ENCODE assay signal across 23 cellular contexts in the genomic region with DNA sequence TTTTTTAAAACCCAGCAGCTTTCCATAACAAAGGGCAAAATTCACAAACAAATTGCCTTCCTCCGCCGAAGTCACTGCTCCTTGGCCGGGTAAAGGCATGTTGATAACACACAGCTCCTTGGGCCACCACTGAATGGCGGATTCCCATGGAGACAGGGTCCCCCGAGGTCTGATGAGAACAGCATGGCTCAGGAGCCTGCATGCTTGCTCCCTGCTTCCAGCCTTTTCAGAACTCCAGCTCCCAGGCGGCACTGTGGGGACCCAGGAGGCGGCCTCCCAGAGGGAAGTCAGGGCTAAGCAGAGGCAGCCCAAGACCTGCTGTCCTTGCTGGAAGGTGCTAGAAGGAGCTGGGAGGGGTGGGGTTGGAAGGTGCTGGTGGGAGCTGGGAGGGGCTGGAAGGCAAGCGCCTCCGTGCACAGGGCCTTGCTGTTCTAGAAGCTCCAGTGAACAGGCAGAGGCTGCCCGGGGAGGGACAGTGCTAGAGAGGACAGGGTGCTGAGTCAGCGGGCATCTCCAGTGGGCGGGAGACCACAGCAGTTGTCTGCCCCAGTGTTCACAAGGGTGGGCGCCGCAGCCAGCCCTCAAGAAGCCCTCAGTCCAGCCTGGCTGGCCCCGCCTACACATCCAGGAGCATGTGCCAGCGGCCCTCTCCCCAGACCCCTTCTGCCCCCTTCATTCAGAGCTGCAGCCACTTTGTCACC. TPM values are rescaled to one million over a fixed set of nuclear protein-coding genes. Genes with fewer than 3 reads are reported as not detected.
"Had no signal": no experiment of that assay in that cellular context is flagged by ENCODE, and none has a peak within 500 bp of the region (broad histone marks: within the 10 kb centered on the region; RNA-seq: fewer than 3 reads in every experiment).

No MANE protein-coding gene starts in this region.

- DNase-seq: activated B cell treated with CpG ODN at 0.5 μM for 24 hours; activated CD4-positive, alpha-beta T cell treated with anti-CD3 and anti-CD28 coated beads for 4 hours; activated CD4-positive, alpha-beta T cell treated with anti-CD3 and anti-CD28 coated beads, Interleukin-2, amount 50 U/mL, for 48 hours; activated CD8-positive, alpha-beta memory T cell treated with anti-CD3 and anti-CD28 coated beads, Interleukin-2, amount 50 U/mL, for 48 hours; activated naive CD4-positive, alpha-beta T cell treated with anti-CD3 and anti-CD28 coated beads for 36 hours; activated T-cell treated with anti-CD3 and anti-CD28 coated beads, Interleukin-2, amount 50 U/mL, for 4 hours; brain microvascular endothelial cell; central memory CD4-positive, alpha-beta T cell; effector memory CD8-positive, alpha-beta T cell; foreskin melanocyte; immature natural killer cell; left ventricle myocardium inferior; mammary epithelial cell; natural killer cell; stimulated activated CD4-positive, alpha-beta T cell treated with anti-CD3 and anti-CD28 coated beads, Interleukin-4, amount 100 ng/mL, for 24 hours; stimulated activated naive CD4-positive, alpha-beta T cell treated with Interleukin-2 at 50 U/mL for 16 hours; T1000 had no signal

- H3K4me3 Mint-ChIP-seq: activated B cell treated with CpG ODN at 0.5 μM for 24 hours; activated naive CD4-positive, alpha-beta T cell treated with anti-CD3 and anti-CD28 coated beads for 36 hours; activated T-cell treated with anti-CD3 and anti-CD28 coated beads, Interleukin-2, amount 50 U/mL, for 4 hours; effector memory CD8-positive, alpha-beta T cell; immature natural killer cell; mesothelial cell of epicardium; natural killer cell had no signal

- H3K27me3 Mint-ChIP-seq: activated B cell treated with CpG ODN at 0.5 μM for 24 hours had no signal

- H3K36me3 ChIP-seq: brain microvascular endothelial cell had no signal

- H3K4me3 ChIP-seq: left ventricle myocardium inferior had no signal

- H3K9me3 Mint-ChIP-seq: activated T-cell treated with anti-CD3 and anti-CD28 coated beads, Interleukin-2, amount 50 U/mL, for 4 hours; effector memory CD8-positive, alpha-beta T cell; immature natural killer cell; natural killer cell had no signal

- H3K27ac Mint-ChIP-seq: activated B cell treated with CpG ODN at 0.5 μM for 24 hours; activated naive CD4-positive, alpha-beta T cell treated with anti-CD3 and anti-CD28 coated beads for 36 hours; effector memory CD8-positive, alpha-beta T cell; immature natural killer cell; mesothelial cell of epicardium; natural killer cell had no signal

- FAIRE-seq: colon, endothelial cell of umbilical vein had no signal

- ATAC-seq: activated T-cell treated with anti-CD3 and anti-CD28 coated beads, Interleukin-2, amount 50 U/mL, for 4 hours; effector memory CD8-positive, alpha-beta T cell; esophagus mucosa; natural killer cell had no signal

- H3K27ac ChIP-seq: brain microvascular endothelial cell, left ventricle myocardium inferior had no signal

- H3K36me3 Mint-ChIP-seq: immature natural killer cell, natural killer cell had no signal

- H3K27me3 ChIP-seq: brain microvascular endothelial cell had no signal

- H3K4me1 Mint-ChIP-seq: activated B cell treated with CpG ODN at 0.5 μM for 24 hours, immature natural killer cell, natural killer cell had no signal

RNA-seq across cellular contexts. Expression of gene PRDM16, which starts 35.1 kb away (rescaled TPM):
- total RNA-seq: activated B cell treated with CpG ODN at 0.5 μM for 24 hours; activated CD8-positive, alpha-beta memory T cell treated with anti-CD3 and anti-CD28 coated beads for 36 hours; dermis microvascular lymphatic vessel endothelial cell; endothelial cell of umbilical vein; mammary epithelial cell had no signal
- polyA plus RNA-seq: endothelial cell of umbilical vein had no signal
